Comparison of ENCODE assay signal across 25 cellular contexts in genomic region chr20:41391587-41392001, GRCh38. TPM values are rescaled to one million over a fixed set of nuclear protein-coding genes. Genes with fewer than 3 reads are reported as not detected.
A peak's percentile ranks its signal among the peaks of the same experiment; 100 is the strongest.
DNase-seq lines count a peak whose midpoint lies in the region; ATAC-seq, FAIRE-seq and TF ChIP-seq lines count a peak whose summit lies in the region.
"Had no signal": no experiment of that assay in that cellular context is flagged by ENCODE, and none has a peak within 500 bp of the region (broad histone marks: within the 10 kb centered on the region; RNA-seq: fewer than 3 reads in every experiment).

No MANE protein-coding gene starts in this region.

- no peaks in the 10 kb centered on the region for H3K27me3 ChIP-seq in astrocyte (ENCODE audit: insufficient read depth, low read length)
- H3K27me3 ChIP-seq in smooth muscle cell (ENCODE audit: low read depth) = no peaks in the 10 kb centered on the region
- H3K27me3 ChIP-seq in esophagus squamous epithelium = no peaks in the 10 kb centered on the region
- H3K27me3 ChIP-seq: body of pancreas, gastroesophageal sphincter, upper lobe of left lung had no signal

- DNase-seq in M059J (ENCODE audit: low read depth) (peak; percentile 78), astrocyte (ENCODE audit: low read depth) (peak; percentile 44), kidney tubule cell (ENCODE audit: low spot score) (peak; percentile 20), smooth muscle cell (lab: John Stamatoyannopoulos, UW; ENCODE audit: unreplicated experiment) (no peak), esophagus squamous epithelium (lab: John Stamatoyannopoulos, UW) (no peak), left lobe of liver (ENCODE audit: low spot score) (no peak)
- DNase-seq: activated CD4-positive, CD25-positive, alpha-beta regulatory T cell; activated CD8-positive, alpha-beta T cell treated with anti-CD3 and anti-CD28 coated beads, Interleukin-2, amount 10 ng/mL, durations not matched to agents 7 days and 5 days; activated T-cell treated with anti-CD3 and anti-CD28 coated beads, Interleukin-2, amount 50 U/mL, for 72 hours; body of pancreas; GM23248; Karpas-422; NCI-H1105 treated with DMSO at 0.1 percent for 48 hours; NCI-H2081 treated with DMSO at 0.1 percent for 48 hours; NCI-H524 treated with DMSO at 0.1 percent for 48 hours; T-helper 9 cell; upper lobe of left lung had no signal

- H3K79me2 ChIP-seq in astrocyte (ENCODE audit: insufficient read depth, low read length) (no peaks in the 10 kb centered on the region), smooth muscle cell (ENCODE audit: low read depth) (no peaks in the 10 kb centered on the region)

- H3F3A ChIP-seq in smooth muscle cell (ENCODE audit: low read depth) = no peaks in the 10 kb centered on the region

- peaks cover 14% of the 10 kb centered on the region for H3K27me3 Mint-ChIP-seq in astrocyte (ENCODE audit: low read depth, unreplicated experiment)
- H3K27me3 Mint-ChIP-seq: stimulated activated naive CD8-positive, alpha-beta T cell treated with anti-CD3 and anti-CD28 coated beads, Interleukin-15, Interleukin-2, amounts not matched to agents 100 ng/mL and 50 ng/mL, for 24 hours had no signal

- H3K4me3 ChIP-seq in astrocyte (ENCODE audit: insufficient read depth, low read depth, low read length) = no peak overlapping the region
- no peak overlapping the region for H3K4me3 ChIP-seq in smooth muscle cell
- H3K4me3 ChIP-seq in esophagus squamous epithelium = no peak overlapping the region
- H3K4me3 ChIP-seq: body of pancreas, gastroesophageal sphincter, GM23248, lung, upper lobe of left lung had no signal

- H3K36me3 ChIP-seq in astrocyte (ENCODE audit: insufficient read depth, low read length) (no peaks in the 10 kb centered on the region), smooth muscle cell (ENCODE audit: low read depth) (no peaks in the 10 kb centered on the region), esophagus squamous epithelium (no peaks in the 10 kb centered on the region)
- H3K36me3 ChIP-seq: gastroesophageal sphincter, upper lobe of left lung had no signal

- H2AFZ ChIP-seq in astrocyte (ENCODE audit: low read depth, low read length) = peak overlapping the region; percentile 3
- no peak overlapping the region for H2AFZ ChIP-seq in smooth muscle cell (ENCODE audit: low read depth)
- H2AFZ ChIP-seq: GM23248 had no signal

- no peak for TF ChIP-seq POLR2A in esophagus squamous epithelium (IDR thresholded peaks at IDR 0.05)

- H3K4me1 ChIP-seq in astrocyte (ENCODE audit: insufficient read depth, low read length) = no peaks in the 10 kb centered on the region
- H3K4me1 ChIP-seq in smooth muscle cell (ENCODE audit: low read depth) = peaks cover 17% of the 10 kb centered on the region
- peaks cover 12 to 69% (median 35%) of the 10 kb centered on the region in 3 donors for H3K4me1 ChIP-seq in esophagus squamous epithelium
- H3K4me1 ChIP-seq: body of pancreas had no signal

- no peak for TF ChIP-seq CTCF in astrocyte (IDR thresholded peaks at IDR 0.05; ENCODE audit: insufficient read depth, low read depth, low read length)
- no peak for TF ChIP-seq CTCF in smooth muscle cell (IDR thresholded peaks at IDR 0.05; ENCODE audit: borderline replicate concordance, insufficient read depth, poor library complexity, severe bottlenecking)
- TF ChIP-seq CTCF in esophagus squamous epithelium (IDR thresholded peaks at IDR 0.05) = no peak

- WGBS in smooth muscle cell (ENCODE audit: low lambda C conversion rate) = 45% methylated on average over 10 of the region's 10 CpGs
- 56 to 68% methylated on average over 10 of the region's 10 CpGs for WGBS in esophagus squamous epithelium, 2 donors

- H3K4me2 ChIP-seq in astrocyte (ENCODE audit: low read length) (no peak overlapping the region), smooth muscle cell (no peak overlapping the region)

- H3K9ac ChIP-seq in astrocyte (ENCODE audit: low read length) = no peak overlapping the region
- H3K9ac ChIP-seq in smooth muscle cell (ENCODE audit: low read depth) = no peak overlapping the region
- H3K9ac ChIP-seq: GM23248 had no signal

- no peak for FAIRE-seq in astrocyte (lab: Jason Lieb, UNC)

- H3K9me3 ChIP-seq in astrocyte (ENCODE audit: insufficient read depth, low read depth, low read length) = no peaks in the 10 kb centered on the region
- H3K9me3 ChIP-seq in smooth muscle cell (replicated peaks; ENCODE audit: low read depth) = no peaks in the 10 kb centered on the region
- no peaks in the 10 kb centered on the region for H3K9me3 ChIP-seq in esophagus squamous epithelium
- H3K9me3 ChIP-seq: body of pancreas, gastroesophageal sphincter, upper lobe of left lung had no signal

- H3K36me3 Mint-ChIP-seq in astrocyte (ENCODE audit: low read depth, unreplicated experiment) = no peaks in the 10 kb centered on the region
- H3K36me3 Mint-ChIP-seq: activated naive CD4-positive, alpha-beta T cell treated with anti-CD3 and anti-CD28 coated beads, Interleukin-2, amount 50 U/mL, for 24 hours had no signal

- ATAC-seq in left lobe of liver = no peak
- no peak for ATAC-seq in HG02981 (IDR thresholded peaks at IDR 0.05; ENCODE audit: unreplicated experiment)
- ATAC-seq: activated CD8-positive, alpha-beta T cell treated with anti-CD3 and anti-CD28 coated beads, Interleukin-2, amount 10 ng/mL, durations not matched to agents 7 days and 5 days; activated T-cell treated with anti-CD3 and anti-CD28 coated beads, Interleukin-2, amount 50 U/mL, for 72 hours; body of pancreas; gastroesophageal sphincter had no signal

- H3K9me3 Mint-ChIP-seq in astrocyte (ENCODE audit: unreplicated experiment) = peaks cover 3% of the 10 kb centered on the region
- H3K9me3 Mint-ChIP-seq: activated naive CD4-positive, alpha-beta T cell treated with anti-CD3 and anti-CD28 coated beads, Interleukin-2, amount 50 U/mL, for 24 hours; activated T-cell treated with anti-CD3 and anti-CD28 coated beads, Interleukin-2, amount 50 U/mL, for 72 hours; dendritic cell treated with granulocyte-macrophage colony-stimulating factor and Interleukin-4, amounts not matched to agents 40 ng/mL and 50 ng/mL, for 4 days; stimulated activated naive CD8-positive, alpha-beta T cell treated with anti-CD3 and anti-CD28 coated beads, Interleukin-15, Interleukin-2, amounts not matched to agents 100 ng/mL and 50 ng/mL, for 24 hours had no signal

- H3K4me1 Mint-ChIP-seq in astrocyte (ENCODE audit: low read depth, unreplicated experiment) = peaks cover 3% of the 10 kb centered on the region
- H3K4me1 Mint-ChIP-seq: activated naive CD4-positive, alpha-beta T cell treated with anti-CD3 and anti-CD28 coated beads, Interleukin-2, amount 50 U/mL, for 24 hours had no signal

- H3K27ac ChIP-seq in astrocyte (ENCODE audit: low read depth, low read length) = no peak overlapping the region
- H3K27ac ChIP-seq in smooth muscle cell (ENCODE audit: low read depth) = peak overlapping the region; percentile 10
- H3K27ac ChIP-seq in esophagus squamous epithelium = peak overlapping the region in 2 of 4 donors; percentile 14 to 50
- H3K27ac ChIP-seq: body of pancreas, GM23248, upper lobe of left lung had no signal

- intact Hi-C loops in esophagus squamous epithelium (cut with DNase I) = no loop called here

- H4K20me1 ChIP-seq in astrocyte (ENCODE audit: insufficient read depth, low read length) (no peaks in the 10 kb centered on the region), smooth muscle cell (ENCODE audit: low read depth) (no peaks in the 10 kb centered on the region)

- H3K27ac Mint-ChIP-seq in astrocyte (ENCODE audit: unreplicated experiment) = no peak overlapping the region
- H3K27ac Mint-ChIP-seq: activated CD8-positive, alpha-beta T cell treated with anti-CD3 and anti-CD28 coated beads, Interleukin-2, amount 10 ng/mL, durations not matched to agents 7 days and 5 days; activated naive CD4-positive, alpha-beta T cell treated with anti-CD3 and anti-CD28 coated beads, Interleukin-2, amount 50 U/mL, for 24 hours; activated T-cell treated with anti-CD3 and anti-CD28 coated beads, Interleukin-2, amount 50 U/mL, for 72 hours; dendritic cell treated with granulocyte-macrophage colony-stimulating factor and Interleukin-4, amounts not matched to agents 40 ng/mL and 50 ng/mL, for 4 days; stimulated activated naive CD8-positive, alpha-beta T cell treated with anti-CD3 and anti-CD28 coated beads, Interleukin-15, Interleukin-2, amounts not matched to agents 100 ng/mL and 50 ng/mL, for 24 hours had no signal

- no peak overlapping the region for H3K4me3 Mint-ChIP-seq in astrocyte (ENCODE audit: unreplicated experiment)
- H3K4me3 Mint-ChIP-seq: activated CD8-positive, alpha-beta T cell treated with anti-CD3 and anti-CD28 coated beads, Interleukin-2, amount 10 ng/mL, durations not matched to agents 7 days and 5 days; activated naive CD4-positive, alpha-beta T cell treated with anti-CD3 and anti-CD28 coated beads, Interleukin-2, amount 50 U/mL, for 24 hours; activated T-cell treated with anti-CD3 and anti-CD28 coated beads, Interleukin-2, amount 50 U/mL, for 72 hours; dendritic cell treated with granulocyte-macrophage colony-stimulating factor and Interleukin-4, amounts not matched to agents 40 ng/mL and 50 ng/mL, for 4 days; stimulated activated naive CD8-positive, alpha-beta T cell treated with anti-CD3 and anti-CD28 coated beads, Interleukin-15, Interleukin-2, amounts not matched to agents 100 ng/mL and 50 ng/mL, for 24 hours had no signal

RNA-seq across cellular contexts. Expression of gene EMILIN3, which starts 25.0 kb away (rescaled TPM):
- not detected in 2 replicates for total RNA-seq in M059J (2014; rRNA removed; shearing (Covaris generic))
- total RNA-seq in astrocyte = 0.20 TPM in 1 of 2 replicates, not detected in the other
- total RNA-seq in smooth muscle cell = 0.27 and 0.36 TPM in 2 replicates
- 0.18 and 0.65 TPM in 2 replicates for polyA plus RNA-seq in smooth muscle cell
- total RNA-seq in esophagus squamous epithelium = under 1 TPM in 3 of 4 donors, not detected in 1; 0.13 to 0.76 (median 0.44) TPM
- 0.30 TPM for total RNA-seq in left lobe of liver
- total RNA-seq: activated CD8-positive, alpha-beta T cell treated with anti-CD3 and anti-CD28 coated beads, Interleukin-2, amount 10 ng/mL, durations not matched to agents 7 days and 5 days; activated T-cell treated with anti-CD3 and anti-CD28 coated beads, Interleukin-2, amount 50 U/mL, for 72 hours; GM23248; HT1080; OCI-LY7 had no signal
- polyA plus RNA-seq: GM23248 had no signal

RNA-seq across cellular contexts. Expression of gene LPIN3, which starts 51.0 kb away (rescaled TPM):
- total RNA-seq in M059J (2014; rRNA removed; shearing (Covaris generic)) = 0.05 and 0.76 TPM in 2 replicates
- total RNA-seq in astrocyte = 18.0 and 19.6 TPM in 2 replicates
- total RNA-seq in smooth muscle cell = 7.3 and 12.5 TPM in 2 replicates
- polyA plus RNA-seq in smooth muscle cell = 6.9 and 14.0 TPM in 2 replicates
- 10 to 100 TPM; 15.4 to 38.6 (median 32.9) TPM for total RNA-seq in esophagus squamous epithelium
- total RNA-seq in left lobe of liver = 32.2 TPM

Comparison
In these comparisons a context has a peak if more than half of its experiments do, and no peak if none do; other contexts are left out.
1. DNase-seq: peak in M059J (single experiment), astrocyte (single experiment) and kidney tubule cell (single experiment); none in smooth muscle cell (single experiment), esophagus squamous epithelium (single experiment) and left lobe of liver (single experiment).